In genomic region chr9:21657966-21658667, GRCh38 we compare ENCODE assay signal across 11 cellular contexts.
"Had no signal": no experiment of that assay in that cellular context is flagged by ENCODE, and none has a peak within 500 bp of the region (broad histone marks: within the 10 kb centered on the region; RNA-seq: fewer than 3 reads in every experiment).

No MANE protein-coding gene starts in this region.

- FAIRE-seq: bronchial epithelial cell had no signal

- H3K36me3 ChIP-seq: esophagus muscularis mucosa, gastroesophageal sphincter had no signal

- H3K4me3 ChIP-seq: esophagus muscularis mucosa, gastroesophageal sphincter, psoas muscle had no signal

- DNase-seq: activated T-cell treated with anti-CD3 and anti-CD28 coated beads, Interleukin-2, amount 50 U/mL, for 1 hour; left ventricle myocardium superior; mesendoderm; psoas muscle; stimulated activated CD4-positive, alpha-beta T cell treated with anti-CD3 and anti-CD28 coated beads, Interleukin-12 subunit alpha, Interleukin-12 subunit beta, amount 100 ng/mL, for 4 hours; stimulated activated naive CD4-positive, alpha-beta T cell; substantia nigra had no signal

- ATAC-seq: activated CD4-positive, CD25-positive, alpha-beta regulatory T cell treated with anti-CD3 and anti-CD28 coated beads, Interleukin-2, amount 50 U/mL, for 24 hours; gastroesophageal sphincter; left ventricle myocardium superior; psoas muscle had no signal

- H3K27me3 ChIP-seq: esophagus muscularis mucosa, gastroesophageal sphincter had no signal

- H3K4me1 ChIP-seq: gastroesophageal sphincter, psoas muscle had no signal

- H3K27ac ChIP-seq: esophagus muscularis mucosa, gastroesophageal sphincter, psoas muscle had no signal

- H3K9me3 ChIP-seq: esophagus muscularis mucosa, gastroesophageal sphincter, psoas muscle had no signal
